Comparison of ENCODE assay signal across 8 cellular contexts in genomic region chr9:129626944-129627297, GRCh38. TPM values are rescaled to one million over a fixed set of nuclear protein-coding genes. Genes with fewer than 3 reads are reported as not detected.
DNase-seq lines count a peak whose midpoint lies in the region; ATAC-seq, FAIRE-seq and TF ChIP-seq lines count a peak whose summit lies in the region.

No MANE protein-coding gene starts in this region.

- 4% methylated on average over 8 of the region's 8 CpGs for WGBS in A549 (ENCODE audit: missing lambda C conversion rate)

- no peak for FAIRE-seq in A549 (lab: Jason Lieb, UNC)

- H3K27ac ChIP-seq in A549 = peak overlapping the region; percentile 78 to 98
- peak overlapping the region; percentile 61 for H3K27ac ChIP-seq in PC-3 (ENCODE audit: low read length)
- peak overlapping the region; percentile 90 to 95 for H3K27ac ChIP-seq in coronary artery
- peak overlapping the region; percentile 94 for H3K27ac ChIP-seq in mucosa of rectum (ENCODE audit: low read depth in 2 of 2, low read length in 2 of 2)

- H3K4me2 ChIP-seq in A549 (peak overlapping the region; percentile 86), PC-3 (ENCODE audit: low read length) (peak overlapping the region; percentile 93)

- CTCF ChIA-PET in A549 (lab: Yijun Ruan, JAX) (interaction anchor here (3.8 to 26.2 kb wide), 4 partner anchors 13 to 493 kb away, joined by 57 to 947 read pairs (median 156); partner anchors contain the start of gene ASB6), PC-3 (lab: Charles Lee) (no interaction called here)

- H2AFZ ChIP-seq in PC-3 (ENCODE audit: low read length) = peak overlapping the region; percentile 75; the same call in 1 of the 2 replicates

- POLR2A ChIA-PET in A549 (lab: Yijun Ruan, JAX) = interaction anchor here (1.1 to 1.3 kb wide), 2 partner anchors 11 to 487 kb away, joined by 3 to 6 read pairs; no protein-coding TSS in a partner anchor
- POLR2A ChIA-PET in PC-3 (lab: Charles Lee; ENCODE audit: unreplicated experiment) = no interaction called here

- TF ChIP-seq EP300 in A549 (IDR thresholded peaks at IDR 0.05) = no peak

- no peaks in the 10 kb centered on the region for H3K9me2 ChIP-seq in PC-3 (replicated peaks; ENCODE audit: low read length)

- no peak for TF ChIP-seq RAD21 in A549 (conservative IDR thresholded peaks at IDR 0.05 in 1 of 2, IDR thresholded peaks at IDR 0.05 in 1 of 2)

- H3K4me3 ChIP-seq in A549 (peak overlapping the region; percentile 69), PC-3 (ENCODE audit: low read length) (peak overlapping the region; percentile 87), coronary artery (peak overlapping the region; percentile 79), mucosa of rectum (ENCODE audit: low read length in 2 of 2) (peak overlapping the region; percentile 94 to 95)

- H3K9ac ChIP-seq in PC-3 (ENCODE audit: low read length) (peak overlapping the region; percentile 96), mucosa of rectum (ENCODE audit: low read depth in 1 of 2, low read length in 2 of 2) (peak overlapping the region; percentile 80 to 89)

- TF ChIP-seq POLR2A in A549 (IDR thresholded peaks at IDR 0.05; ENCODE audit: low read length) = no peak

- DNase-seq in A549 (ENCODE audit: low read depth in 1 of 2, low spot score in 1 of 2) (no peak), PC-3 (peak; percentile 37), coronary artery (ENCODE audit: low spot score) (no peak), NAMALWA (ENCODE audit: low spot score) (no peak), Ammon's horn (ENCODE audit: low spot score) (no peak)

- no TSS peak for BruUV-seq in PC-3 (replicated peaks; lab: Mats Ljungman, UMichigan)

- no peaks in the 10 kb centered on the region for H3F3A ChIP-seq in PC-3 (ENCODE audit: low read length, unreplicated experiment)

- TF ChIP-seq CTCF in A549 (IDR thresholded peaks at IDR 0.05) (no peak), PC-3 (conservative IDR thresholded peaks at IDR 0.05; ENCODE audit: low read depth, low read length) (no peak), coronary artery (IDR thresholded peaks at IDR 0.05) (no peak)

- H3K36me3 ChIP-seq in PC-3 (ENCODE audit: low read depth, low read length) (no peaks in the 10 kb centered on the region; the same call in 1 of the 2 replicates), mucosa of rectum (ENCODE audit: control insufficient read depth in 2 of 2, insufficient read depth in 2 of 2, low read length in 2 of 2) (peaks cover 4 to 5% of the 10 kb centered on the region in 2 donors)

- no peaks in the 10 kb centered on the region for H3K27me3 ChIP-seq in PC-3 (ENCODE audit: low read length)
- no peaks in the 10 kb centered on the region for H3K27me3 ChIP-seq in mucosa of rectum (ENCODE audit: control insufficient read depth in 2 of 2, insufficient read depth in 2 of 2, low read length in 2 of 2)

- ATAC-seq in A549 = peak; percentile 51 to 53
- ATAC-seq in GM19438 (IDR thresholded peaks at IDR 0.05; ENCODE audit: low read depth, unreplicated experiment) = peak; percentile 9
- ATAC-seq in PC-3 = peak; percentile 52
- ATAC-seq in HG02938 (IDR thresholded peaks at IDR 0.05; ENCODE audit: unreplicated experiment) = no peak

- H3K4me1 ChIP-seq in A549 (peaks cover 28% of the 10 kb centered on the region), PC-3 (ENCODE audit: insufficient read depth, low read length) (peaks cover 19% of the 10 kb centered on the region), mucosa of rectum (ENCODE audit: control insufficient read depth in 2 of 2, insufficient read depth in 2 of 2, low read length in 2 of 2) (peaks cover 14 to 24% of the 10 kb centered on the region in 2 donors)

- H4K20me1 ChIP-seq in PC-3 (ENCODE audit: low read length) = peaks cover 26% of the 10 kb centered on the region; the same call in 1 of the 2 replicates

- H3K79me2 ChIP-seq in PC-3 (ENCODE audit: low read length) = peaks cover 61% of the 10 kb centered on the region

- intact Hi-C loops in PC-3 (cut with micrococcal nuclease) = no loop called here

- H3K9me3 ChIP-seq in A549 (no peaks in the 10 kb centered on the region), PC-3 (ENCODE audit: low read length) (no peaks in the 10 kb centered on the region), mucosa of rectum (ENCODE audit: control insufficient read depth in 2 of 2, low read length in 2 of 2) (no peaks in the 10 kb centered on the region)

TF ChIP-seq in A549, 52 proteins besides CTCF, POLR2A, EP300 and RAD21:
- TF ChIP-seq HOXA7 (CRISPR knock-in tag; IDR thresholded peaks at IDR 0.05) = peak; percentile 17; the same call in 1 of the 2 replicates
- TF ChIP-seq SREBF2 (IDR thresholded peaks at IDR 0.05) = no peak

RNA-seq across cellular contexts. Expression of gene NTMT1, which starts 1.0 kb away (rescaled TPM):
- polyA plus RNA-seq in A549 (2011; rRNA removed) (39.2 and 49.4 TPM in 2 replicates), A549 (2017; fragmentation: RNase III; extraction: RNeasy Plus Mini Kit Qiagen cat#74134 plus additional on column Dnase treatment) (75.8 to 96.4 TPM (median 92.2 TPM) in 3 replicates)
- 114 and 118 TPM in 2 replicates for polyA plus RNA-seq in A549 (2012; cell fraction: cytosol; rRNA removed)
- 71.4 and 87.0 TPM in 2 replicates for polyA plus RNA-seq in A549 (2012; cell fraction: nucleus; rRNA removed)
- polyA minus RNA-seq in A549 (2011; rRNA and poly(A)+ RNA removed) = 29.6 and 37.6 TPM in 2 replicates
- 50.2 and 60.6 TPM in 2 replicates for total RNA-seq in PC-3 (2014; rRNA removed)

RNA-seq across cellular contexts. Expression of gene C9orf50, which starts 6.0 kb away (rescaled TPM):
- polyA plus RNA-seq in A549 (2011; rRNA removed) = 0.10 TPM in 1 of 2 replicates, not detected in the other
- 0.08 TPM in 1 of 2 replicates, not detected in the other for polyA plus RNA-seq in A549 (2012; cell fraction: cytosol; rRNA removed)
- 0.07 TPM in 1 of 2 replicates, not detected in the other for polyA plus RNA-seq in A549 (2012; cell fraction: nucleus; rRNA removed)
- polyA plus RNA-seq in A549 (2017; fragmentation: RNase III; extraction: RNeasy Plus Mini Kit Qiagen cat#74134 plus additional on column Dnase treatment) = 0.05 TPM in 1 of 3 replicates, not detected in the others
- polyA minus RNA-seq in A549 (2011; rRNA and poly(A)+ RNA removed) = not detected in 2 replicates
- total RNA-seq in PC-3 (2014; rRNA removed) = not detected in 2 replicates

RNA-seq across cellular contexts. Expression of gene ASB6, which starts 15.0 kb away (rescaled TPM):
- 9.2 and 9.4 TPM in 2 replicates for polyA plus RNA-seq in A549 (2011; rRNA removed)
- polyA plus RNA-seq in A549 (2012; cell fraction: cytosol; rRNA removed) = 19.0 and 23.7 TPM in 2 replicates
- polyA plus RNA-seq in A549 (2012; cell fraction: nucleus; rRNA removed) = 31.4 and 37.7 TPM in 2 replicates
- polyA plus RNA-seq in A549 (2017; fragmentation: RNase III; extraction: RNeasy Plus Mini Kit Qiagen cat#74134 plus additional on column Dnase treatment) = 16.3 to 17.3 TPM (median 16.3 TPM) in 3 replicates
- 7.4 and 8.4 TPM in 2 replicates for polyA minus RNA-seq in A549 (2011; rRNA and poly(A)+ RNA removed)
- 19.1 and 20.8 TPM in 2 replicates for total RNA-seq in PC-3 (2014; rRNA removed)

RNA-seq across cellular contexts. Expression of gene PRRX2, which starts 38.5 kb away (rescaled TPM):
- polyA plus RNA-seq in A549 (2011; rRNA removed) (0.90 and 0.95 TPM in 2 replicates), A549 (2017; fragmentation: RNase III; extraction: RNeasy Plus Mini Kit Qiagen cat#74134 plus additional on column Dnase treatment) (2.2 to 2.7 TPM (median 2.3 TPM) in 3 replicates)
- 4.3 and 6.6 TPM in 2 replicates for polyA plus RNA-seq in A549 (2012; cell fraction: cytosol; rRNA removed)
- 3.9 and 5.1 TPM in 2 replicates for polyA plus RNA-seq in A549 (2012; cell fraction: nucleus; rRNA removed)
- polyA minus RNA-seq in A549 (2011; rRNA and poly(A)+ RNA removed) = 0.79 and 1.0 TPM in 2 replicates
- 0.47 and 1.3 TPM in 2 replicates for total RNA-seq in PC-3 (2014; rRNA removed)
